In the genomic region with DNA sequence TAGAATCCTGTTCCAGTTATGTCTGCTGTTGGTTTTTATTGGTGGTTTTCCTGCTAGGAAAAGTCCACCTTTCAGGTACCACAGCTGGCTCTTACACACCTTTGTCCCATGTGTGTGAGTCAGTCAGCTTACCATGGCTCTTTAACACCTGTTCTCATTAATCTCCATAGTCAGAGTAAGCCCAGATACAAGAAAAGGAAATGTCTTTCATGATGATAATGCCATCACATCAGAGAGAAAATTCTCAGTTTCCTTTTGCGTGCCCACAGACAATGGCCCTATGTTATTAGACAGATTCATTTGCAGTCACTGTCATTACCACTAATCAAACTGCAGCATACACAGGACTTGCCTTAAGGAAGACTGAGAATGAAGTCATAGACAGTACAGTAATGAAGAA, we compare ENCODE assay signal across 1 cellular context.
TF ChIP-seq lines count a peak whose summit lies in the region.

No MANE protein-coding gene starts in this region.

TF ChIP-seq in SK-N-SH treated with all-trans-retinoic acid at 6 μM for 48 hours, 23 proteins besides CTCF, POLR2A, EP300 and RAD21 (continued from another document):
- no peak for TF ChIP-seq PPARA (CRISPR knock-in tag; IDR thresholded peaks at IDR 0.05; ENCODE audit: borderline replicate concordance)
- no peak for TF ChIP-seq BACH2 (CRISPR knock-in tag; IDR thresholded peaks at IDR 0.05; ENCODE audit: borderline replicate concordance)
- TF ChIP-seq ESRRG (CRISPR knock-in tag; IDR thresholded peaks at IDR 0.05), result no peak
- no peak for TF ChIP-seq ZFP3 (CRISPR knock-in tag; IDR thresholded peaks at IDR 0.05)
- TF ChIP-seq CSDC2 (CRISPR knock-in tag; IDR thresholded peaks at IDR 0.05), result no peak
- no peak for TF ChIP-seq PATZ1 (CRISPR knock-in tag; IDR thresholded peaks at IDR 0.05; ENCODE audit: borderline replicate concordance)
